Comparison of ENCODE assay signal across 11 cellular contexts in genomic region chr2:215410932-215411285, GRCh38.
DNase-seq lines count a peak whose midpoint lies in the region; TF ChIP-seq lines count a peak whose summit lies in the region.
"Had no signal": no experiment of that assay in that cellular context is flagged by ENCODE, and none has a peak within 500 bp of the region (broad histone marks: within the 10 kb centered on the region; RNA-seq: fewer than 3 reads in every experiment).

No MANE protein-coding gene starts in this region.

- CTCF ChIA-PET in AG04449 (lab: Yijun Ruan, JAX), result no interaction called here

- peak; percentile 85 for DNase-seq in AG04449 (ENCODE audit: low read depth, low spot score)
- DNase-seq in HPDE6-E6E7 (ENCODE audit: extremely low spot score), result peak; percentile 73
- peak; percentile 78 for DNase-seq in amniotic stem cell (lab: John Stamatoyannopoulos, UW)
- peak; percentile 92 for DNase-seq in iris pigment epithelial cell (ENCODE audit: low read depth)
- DNase-seq in stimulated activated CD4-positive, alpha-beta T cell treated with anti-CD3 and anti-CD28 coated beads, Interleukin-4, amount 100 ng/mL, for 4 hours, result no peak
- DNase-seq in caudate nucleus (lab: John Stamatoyannopoulos, UW), result no peak
- no peak for DNase-seq in NCI-H526 (lab: John Stamatoyannopoulos, UW)
- no peak for DNase-seq in NCI-H2196 treated with DMSO at 0.1 percent for 48 hours (lab: John Stamatoyannopoulos, UW; ENCODE audit: unreplicated experiment)
- DNase-seq: left ventricle myocardium superior, NCI-H345, upper lobe of left lung had no signal

- no peak overlapping the region for H3K4me3 ChIP-seq in AG04449 (ENCODE audit: low read depth, low read length)
- H3K4me3 ChIP-seq: upper lobe of left lung had no signal

- no peak for TF ChIP-seq CTCF in AG04449 (IDR thresholded peaks at IDR 0.05; ENCODE audit: insufficient read depth, low read length, missing control alignments)

- POLR2A ChIA-PET in AG04449 (lab: Yijun Ruan, JAX), result interaction anchor here (0.7 to 1.6 kb wide), 4 partner anchors 8 to 521 kb away, joined by 3 to 4 read pairs (median 4); no protein-coding TSS in a partner anchor

- H3K27ac ChIP-seq in caudate nucleus (ENCODE audit: low read depth, low read length), result no peak overlapping the region

Comparison
In these comparisons a context has a peak if more than half of its experiments do, and no peak if none do; other contexts are left out.
1. DNase-seq: peak in AG04449 (single experiment), HPDE6-E6E7 (single experiment), amniotic stem cell (single experiment) and iris pigment epithelial cell (single experiment); none in stimulated activated CD4-positive, alpha-beta T cell treated with anti-CD3 and anti-CD28 coated beads, Interleukin-4, amount 100 ng/mL, for 4 hours (0 of 2), caudate nucleus (0 of 61), NCI-H526 (0 of 2) and NCI-H2196 treated with DMSO at 0.1 percent for 48 hours (single experiment).